7 cellular contexts compared by ENCODE assay signal in the genomic region with DNA sequence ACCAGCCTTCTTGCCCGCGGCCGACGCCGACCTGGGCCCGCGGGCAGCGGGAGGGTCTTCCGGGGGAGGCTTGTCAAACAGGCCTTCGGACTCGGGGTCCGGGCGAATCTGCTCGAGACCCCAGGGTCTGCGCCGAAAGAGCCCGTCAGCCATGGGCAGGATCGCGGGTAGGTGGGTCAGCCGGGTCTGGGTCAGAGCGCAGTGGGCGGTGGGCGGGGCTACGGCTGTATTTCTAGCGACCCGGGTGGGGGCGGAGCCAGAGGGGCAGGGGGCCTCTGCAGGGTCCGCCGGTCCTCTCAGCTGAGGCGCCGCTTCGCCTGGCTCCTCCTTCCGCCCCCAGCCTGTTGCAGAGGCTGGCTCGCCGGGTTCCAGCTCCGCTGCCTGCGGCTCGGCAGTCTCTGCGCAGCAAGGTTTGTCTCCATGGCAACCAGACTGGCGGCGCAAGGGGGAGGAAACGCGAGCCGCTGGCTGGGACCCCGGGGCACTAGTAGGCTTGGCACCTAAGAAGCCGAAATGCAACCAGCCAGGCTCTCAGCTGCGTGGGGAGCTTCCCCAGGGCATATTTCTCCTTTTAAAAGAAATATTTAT. TPM values are rescaled to one million over a fixed set of nuclear protein-coding genes. Genes with fewer than 3 reads are reported as not detected.
A peak's percentile ranks its signal among the peaks of the same experiment; 100 is the strongest.
DNase-seq lines count a peak whose midpoint lies in the region; ATAC-seq lines count a peak whose summit lies in the region.

No MANE protein-coding gene starts in this region.

- peaks cover 29% of the 10 kb centered on the region for H3K36me3 Mint-ChIP-seq in activated CD4-positive, alpha-beta T cell treated with anti-CD3 and anti-CD28 coated beads, Interleukin-2, amount 10 ng/mL, durations not matched to agents 7 days and 5 days (ENCODE audit: low read depth)

- no peak overlapping the region for H3K27ac Mint-ChIP-seq in activated CD4-positive, alpha-beta T cell treated with anti-CD3 and anti-CD28 coated beads, Interleukin-2, amount 10 ng/mL, durations not matched to agents 7 days and 5 days

- no peaks in the 10 kb centered on the region for H3K27me3 Mint-ChIP-seq in activated CD4-positive, alpha-beta T cell treated with anti-CD3 and anti-CD28 coated beads, Interleukin-2, amount 10 ng/mL, durations not matched to agents 7 days and 5 days

- peak; percentile 51 for ATAC-seq in GM19351 (IDR thresholded peaks at IDR 0.05; ENCODE audit: unreplicated experiment)

- H3K4me3 Mint-ChIP-seq in activated CD4-positive, alpha-beta T cell treated with anti-CD3 and anti-CD28 coated beads, Interleukin-2, amount 10 ng/mL, durations not matched to agents 7 days and 5 days: peak overlapping the region; percentile 57

- CTCF ChIA-PET in activated CD4-positive, alpha-beta T cell treated with anti-CD3 and anti-CD28 coated beads, Interleukin-2, amount 10 ng/mL, durations not matched to agents 7 days and 5 days (lab: Charles Lee): no interaction called here

- peak overlapping the region; percentile 77 for H3K27ac ChIP-seq in cingulate gyrus (ENCODE audit: low read depth, low read length)

- no peaks in the 10 kb centered on the region for H3K9me3 Mint-ChIP-seq in activated CD4-positive, alpha-beta T cell treated with anti-CD3 and anti-CD28 coated beads, Interleukin-2, amount 10 ng/mL, durations not matched to agents 7 days and 5 days

- POLR2A ChIA-PET in activated CD4-positive, alpha-beta T cell treated with anti-CD3 and anti-CD28 coated beads, Interleukin-2, amount 10 ng/mL, durations not matched to agents 7 days and 5 days (lab: Charles Lee): interaction anchor here (0.6 to 1.4 kb wide), 3 partner anchors 15 to 403 kb away, joined by 3 to 13 read pairs (median 3); a partner anchor contains a TSS

- DNase-seq in NCI-H2196 treated with DMSO at 0.1 percent for 48 hours (lab: John Stamatoyannopoulos, UW; ENCODE audit: unreplicated experiment) (peak; percentile 73), kidney glomerular epithelial cell (lab: John Stamatoyannopoulos, UW) (peak; percentile 78), cortex of kidney (lab: John Stamatoyannopoulos, UW) (no peak)
- DNase-seq in activated CD4-positive, alpha-beta T cell treated with anti-CD3 and anti-CD28 coated beads, Interleukin-2, amount 10 ng/mL, durations not matched to agents 7 days and 5 days: peak; percentile 82
- peak; percentile 44 to 47 for DNase-seq in stimulated activated CD4-positive, alpha-beta T cell treated with anti-CD3 and anti-CD28 coated beads, Interleukin-15, amount 100 ng/mL, for 1 hour (ENCODE audit: low read depth in 1 of 2, low spot score in 1 of 2)

- H3K4me1 Mint-ChIP-seq in activated CD4-positive, alpha-beta T cell treated with anti-CD3 and anti-CD28 coated beads, Interleukin-2, amount 10 ng/mL, durations not matched to agents 7 days and 5 days: peaks cover 18% of the 10 kb centered on the region

RNA-seq across cellular contexts. Expression of a gene that starts 14.5 kb away (rescaled TPM):
- 10 to 100 TPM; 33.1 to 39.8 TPM for total RNA-seq in activated CD4-positive, alpha-beta T cell treated with anti-CD3 and anti-CD28 coated beads, Interleukin-2, amount 10 ng/mL, durations not matched to agents 7 days and 5 days

RNA-seq across cellular contexts. Expression of a gene that starts 14.9 kb away (rescaled TPM):
- 10 to 100 TPM; 70.3 to 85.1 TPM for total RNA-seq in activated CD4-positive, alpha-beta T cell treated with anti-CD3 and anti-CD28 coated beads, Interleukin-2, amount 10 ng/mL, durations not matched to agents 7 days and 5 days

RNA-seq across cellular contexts. Expression of a gene that starts 32.1 kb away (rescaled TPM):
- 10 to 100 TPM; 14.3 to 18.5 TPM for total RNA-seq in activated CD4-positive, alpha-beta T cell treated with anti-CD3 and anti-CD28 coated beads, Interleukin-2, amount 10 ng/mL, durations not matched to agents 7 days and 5 days
